In genomic region chrX:150100261-150100660, GRCh38 we compare ENCODE assay signal across 17 cellular contexts.
DNase-seq lines count a peak whose midpoint lies in the region; TF ChIP-seq lines count a peak whose summit lies in the region.
"Had no signal": no experiment of that assay in that cellular context is flagged by ENCODE, and none has a peak within 500 bp of the region (broad histone marks: within the 10 kb centered on the region; RNA-seq: fewer than 3 reads in every experiment).

No MANE protein-coding gene starts in this region.

- no peak overlapping the region for H3K9ac ChIP-seq in adipocyte (ENCODE audit: low read length)

- no peak for TF ChIP-seq CTCF in fibroblast of the aortic adventitia (IDR thresholded peaks at IDR 0.05; ENCODE audit: insufficient read depth, low read length)

- no peaks in the 10 kb centered on the region for H3K36me3 ChIP-seq in adipocyte (ENCODE audit: control insufficient read depth, insufficient read depth, low read length, severe bottlenecking)
- H3K36me3 ChIP-seq: BE2C had no signal

- DNase-seq in EH (ENCODE audit: low read depth) (peak; percentile 70), adipocyte (ENCODE audit: low read depth) (peak; percentile 6), fibroblast of the aortic adventitia (ENCODE audit: low read depth) (peak; percentile 21), NCI-H524 (lab: John Stamatoyannopoulos, UW) (no peak), DMS79 (lab: John Stamatoyannopoulos, UW) (no peak), NCI-H1048 (lab: John Stamatoyannopoulos, UW) (no peak)
- DNase-seq in stimulated activated CD4-positive, alpha-beta T cell treated with anti-CD3 and anti-CD28 coated beads, Interleukin-1b, Interleukin-23, amount 100 ng/mL, for 48 hours, result no peak
- DNase-seq: BE2C; Calu3; CD4-positive, alpha-beta T cell; DMS53; KG1; NCI-H1694 treated with DMSO at 0.1 percent for 48 hours; NCI-H510A; NCI-H774; OCI-M1; RPMI8226 had no signal

- H3K4me3 ChIP-seq in adipocyte (ENCODE audit: low read length) (no peak overlapping the region), fibroblast of the aortic adventitia (ENCODE audit: low read depth, low read length) (no peak overlapping the region)

- peaks cover 5% of the 10 kb centered on the region for H3K4me1 ChIP-seq in adipocyte (ENCODE audit: control insufficient read depth, insufficient read depth, low read length)
- H3K4me1 ChIP-seq: BE2C had no signal

- H3K27me3 ChIP-seq in adipocyte (replicated peaks; ENCODE audit: control insufficient read depth, insufficient read depth, low read length), result peaks cover 7% of the 10 kb centered on the region
- H3K27me3 ChIP-seq: BE2C had no signal

- peaks cover 9% of the 10 kb centered on the region for H3K9me3 ChIP-seq in adipocyte (ENCODE audit: control insufficient read depth, low read length)
- H3K9me3 ChIP-seq: BE2C had no signal

Comparison
In these comparisons a context has a peak if more than half of its experiments do, and no peak if none do; other contexts are left out.
1. DNase-seq: peak in EH (single experiment), adipocyte (single experiment) and fibroblast of the aortic adventitia (single experiment); none in stimulated activated CD4-positive, alpha-beta T cell treated with anti-CD3 and anti-CD28 coated beads, Interleukin-1b, Interleukin-23, amount 100 ng/mL, for 48 hours (single experiment), NCI-H524 (0 of 2), DMS79 (single experiment) and NCI-H1048 (single experiment).